Comparison of ENCODE assay signal across 1 cellular context in genomic region chrX:143663755-143664154, GRCh38.
TF ChIP-seq lines count a peak whose summit lies in the region.

No MANE protein-coding gene starts in this region.

TF ChIP-seq in GM23338, 12 proteins besides CTCF, POLR2A, EP300 and RAD21:
- TF ChIP-seq ZNF462 (CRISPR knock-in tag; IDR thresholded peaks at IDR 0.05) (no peak), ETS1 (IDR thresholded peaks at IDR 0.05) (no peak), REST (IDR thresholded peaks at IDR 0.05; ENCODE audit: unreplicated experiment) (no peak), STAT1 (IDR thresholded peaks at IDR 0.05; ENCODE audit: unreplicated experiment) (no peak), POLR2AphosphoS5 (IDR thresholded peaks at IDR 0.05; ENCODE audit: low read depth) (no peak), ZNF331 (CRISPR knock-in tag; IDR thresholded peaks at IDR 0.05; ENCODE audit: low read depth) (no peak), EZH2phosphoT487 (IDR thresholded peaks at IDR 0.05; ENCODE audit: unreplicated experiment) (no peak), CREB1 (CRISPR knock-in tag; IDR thresholded peaks at IDR 0.05; ENCODE audit: low read depth) (no peak), EZH2 (IDR thresholded peaks at IDR 0.05; ENCODE audit: low read depth, unreplicated experiment) (no peak)
